In genomic region chr16:2214721-2214970, GRCh38 we compare ENCODE assay signal across 8 cellular contexts. TPM values are rescaled to one million over a fixed set of nuclear protein-coding genes. Genes with fewer than 3 reads are reported as not detected.
DNase-seq lines count a peak whose midpoint lies in the region; ATAC-seq, FAIRE-seq and TF ChIP-seq lines count a peak whose summit lies in the region.

PGP (minus strand) TSS chr16:2214840; CDS start chr16:2214777, 63 bp downstream.

- H3K9me3 Mint-ChIP-seq in IgD-negative memory B cell, result no peaks in the 10 kb centered on the region
- no peaks in the 10 kb centered on the region for H3K9me3 Mint-ChIP-seq in memory B cell

- POLR2A ChIA-PET in A549 (lab: Yijun Ruan, JAX), result interaction anchor here (1.0 to 3.1 kb wide), 10 partner anchors 9 to 468 kb away, joined by 3 to 31 read pairs (median 4); partner anchors contain the start of genes ECI1, KCTD5, MLST8 and TRAF7

- H3K4me2 ChIP-seq in A549, result peak within 1 kb of the TSS; percentile 100

- WGBS in A549 (ENCODE audit: missing lambda C conversion rate), result no CpG with 5 or more reads among the region's 47 CpGs

- peaks cover 4% of the 10 kb centered on the region for H3K36me3 ChIP-seq in upper lobe of right lung

- TF ChIP-seq EP300 in A549 (IDR thresholded peaks at IDR 0.05), result no peak

- H3K4me1 Mint-ChIP-seq in IgD-negative memory B cell, result peaks cover 10 to 13% (median 11%) of the 10 kb centered on the region in 3 donors
- peaks cover 4% of the 10 kb centered on the region for H3K4me1 Mint-ChIP-seq in memory B cell

- peak within 1 kb of the TSS; percentile 98 for H3K4me3 ChIP-seq in A549
- peak within 1 kb of the TSS; percentile 78 for H3K4me3 ChIP-seq in upper lobe of right lung

- H3K4me3 Mint-ChIP-seq in IgD-negative memory B cell, result peak within 1 kb of the TSS; percentile 87 to 96 (median 94)
- peak within 1 kb of the TSS; percentile 90 for H3K4me3 Mint-ChIP-seq in memory B cell

- H3K36me3 Mint-ChIP-seq in IgD-negative memory B cell (no peaks in the 10 kb centered on the region), memory B cell (peaks cover 2% of the 10 kb centered on the region)

- H3K27ac Mint-ChIP-seq in IgD-negative memory B cell, result peak within 1 kb of the TSS; percentile 90 to 96 (median 94)
- peak within 1 kb of the TSS; percentile 68 for H3K27ac Mint-ChIP-seq in memory B cell

- peak; percentile 77 to 86 for ATAC-seq in A549
- peak; percentile 89 for ATAC-seq in GM19463 (IDR thresholded peaks at IDR 0.05; ENCODE audit: unreplicated experiment)
- peak; percentile 94 for ATAC-seq in memory B cell (ENCODE audit: low read depth)
- peak; percentile 93 for ATAC-seq in upper lobe of right lung

- intact Hi-C loops in upper lobe of right lung (cut with DNase I), result no loop called here

- no peak for FAIRE-seq in A549 (lab: Jason Lieb, UNC)

- H3K4me1 ChIP-seq in A549 (peaks cover 30% of the 10 kb centered on the region), upper lobe of right lung (peaks cover 23% of the 10 kb centered on the region)

- TF ChIP-seq POLR2A in A549 (IDR thresholded peaks at IDR 0.05; ENCODE audit: low read length), result no peak

- TF ChIP-seq RAD21 in A549 (conservative IDR thresholded peaks at IDR 0.05 in 1 of 2, IDR thresholded peaks at IDR 0.05 in 1 of 2), result no peak

- CTCF ChIA-PET in A549 (lab: Yijun Ruan, JAX), result interaction anchor here (1.0 kb wide), 2 partner anchors 9 to 10 kb away, joined by 3 read pairs; partner anchors contain the start of gene MLST8

- H3K27me3 ChIP-seq in upper lobe of right lung, result no peaks in the 10 kb centered on the region

- DNase-seq in A549 (ENCODE audit: low read depth in 1 of 2, low spot score in 1 of 2) (no peak), cerebellum (ENCODE audit: low spot score) (peak; percentile 97), memory B cell (ENCODE audit: low spot score in 2 of 2) (no peak), upper lobe of right lung (no peak), DMS 273 treated with DMSO at 0.1 percent for 48 hours (lab: John Stamatoyannopoulos, UW) (no peak), HuH-7 (ENCODE audit: low spot score) (no peak)

- H3K9me3 ChIP-seq in A549 (no peaks in the 10 kb centered on the region), upper lobe of right lung (no peaks in the 10 kb centered on the region)

- no peak for TF ChIP-seq CTCF in A549 (IDR thresholded peaks at IDR 0.05)
- TF ChIP-seq CTCF in upper lobe of right lung (IDR thresholded peaks at IDR 0.05), result no peak

- H3K27ac ChIP-seq in A549 (peak within 1 kb of the TSS; percentile 95 to 98), upper lobe of right lung (peak within 1 kb of the TSS; percentile 96)

- no peaks in the 10 kb centered on the region for H3K27me3 Mint-ChIP-seq in IgD-negative memory B cell
- no peaks in the 10 kb centered on the region for H3K27me3 Mint-ChIP-seq in memory B cell

TF ChIP-seq in A549, 52 proteins besides CTCF, POLR2A, EP300 and RAD21 (continues in another document):
- TF ChIP-seq E2F6 (IDR thresholded peaks at IDR 0.05; ENCODE audit: borderline replicate concordance, low read depth), result no peak
- TF ChIP-seq TP53 (CRISPR knock-in tag; IDR thresholded peaks at IDR 0.05), result peak; percentile 98
- TF ChIP-seq NFE2L2 (conservative IDR thresholded peaks at IDR 0.05; ENCODE audit: low read length), result no peak
- TF ChIP-seq MAX (IDR thresholded peaks at IDR 0.05), result no peak
- TF ChIP-seq HMGXB4 (CRISPR knock-in tag; IDR thresholded peaks at IDR 0.05; ENCODE audit: borderline replicate concordance), result 0 out of 2 replicates have a peak, but pooled peaks have one; percentile 56
- no peak for TF ChIP-seq RFX5 (IDR thresholded peaks at IDR 0.05)
- no peak; the same call in 1 of the 2 replicates for TF ChIP-seq TFCP2L1 (CRISPR knock-in tag; IDR thresholded peaks at IDR 0.05)
- no peak for TF ChIP-seq ELK1 (IDR thresholded peaks at IDR 0.05; ENCODE audit: low read depth, low read length)
- TF ChIP-seq HOXA7 (CRISPR knock-in tag; IDR thresholded peaks at IDR 0.05), result peak; percentile 69; the same call in 1 of the 2 replicates
- TF ChIP-seq BHLHE40 (IDR thresholded peaks at IDR 0.05; ENCODE audit: low read depth, low read length), result no peak
- no peak for TF ChIP-seq RCOR1 (IDR thresholded peaks at IDR 0.05; ENCODE audit: low read depth, low read length)
- no peak for TF ChIP-seq CBX2 (IDR thresholded peaks at IDR 0.05; ENCODE audit: borderline replicate concordance, low read depth)
- no peak for TF ChIP-seq BCL3 (IDR thresholded peaks at IDR 0.05)
- no peak for TF ChIP-seq GATA3 (IDR thresholded peaks at IDR 0.05; ENCODE audit: borderline replicate concordance)
- TF ChIP-seq ATOH8 (CRISPR knock-in tag; IDR thresholded peaks at IDR 0.05; ENCODE audit: low read depth), result peak; percentile 100
- TF ChIP-seq MAFK (IDR thresholded peaks at IDR 0.05; ENCODE audit: partially characterized antibody), result no peak
- no peak for TF ChIP-seq JUNB (IDR thresholded peaks at IDR 0.05)
- no peak for TF ChIP-seq KDM5A (IDR thresholded peaks at IDR 0.05)
- TF ChIP-seq KDM1A (IDR thresholded peaks at IDR 0.05; ENCODE audit: low read depth), result no peak
- no peak for TF ChIP-seq HDAC2 (IDR thresholded peaks at IDR 0.05)
- TF ChIP-seq POLR2AphosphoS2 (conservative IDR thresholded peaks at IDR 0.05; ENCODE audit: low read length), result no peak
- no peak for TF ChIP-seq MYC (IDR thresholded peaks at IDR 0.05; ENCODE audit: borderline replicate concordance, low read length)
- TF ChIP-seq CEBPB (IDR thresholded peaks at IDR 0.05), result no peak
- TF ChIP-seq PBX3 (IDR thresholded peaks at IDR 0.05), result peak; percentile 97; the same call in 1 of the 2 replicates

RNA-seq across cellular contexts. Expression of gene PGP, which starts in this region (rescaled TPM):
- polyA plus RNA-seq in A549 (2011; rRNA removed), result 13.9 and 15.0 TPM in 2 replicates
- 37.0 and 52.9 TPM in 2 replicates for polyA plus RNA-seq in A549 (2012; cell fraction: cytosol; rRNA removed)
- polyA plus RNA-seq in A549 (2012; cell fraction: nucleus; rRNA removed), result 67.6 and 101 TPM in 2 replicates
- polyA plus RNA-seq in A549 (2017; fragmentation: RNase III; extraction: RNeasy Plus Mini Kit Qiagen cat#74134 plus additional on column Dnase treatment), result 27.7 to 33.7 TPM (median 31.9 TPM) in 3 replicates
- polyA minus RNA-seq in A549 (2011; rRNA and poly(A)+ RNA removed), result 7.6 TPM in 2 replicates
- 6.4 TPM for polyA plus RNA-seq in IgD-negative memory B cell
- 13.7 TPM for total RNA-seq in cerebellum
- total RNA-seq in upper lobe of right lung, result 15.0 TPM
